In the genomic region with DNA sequence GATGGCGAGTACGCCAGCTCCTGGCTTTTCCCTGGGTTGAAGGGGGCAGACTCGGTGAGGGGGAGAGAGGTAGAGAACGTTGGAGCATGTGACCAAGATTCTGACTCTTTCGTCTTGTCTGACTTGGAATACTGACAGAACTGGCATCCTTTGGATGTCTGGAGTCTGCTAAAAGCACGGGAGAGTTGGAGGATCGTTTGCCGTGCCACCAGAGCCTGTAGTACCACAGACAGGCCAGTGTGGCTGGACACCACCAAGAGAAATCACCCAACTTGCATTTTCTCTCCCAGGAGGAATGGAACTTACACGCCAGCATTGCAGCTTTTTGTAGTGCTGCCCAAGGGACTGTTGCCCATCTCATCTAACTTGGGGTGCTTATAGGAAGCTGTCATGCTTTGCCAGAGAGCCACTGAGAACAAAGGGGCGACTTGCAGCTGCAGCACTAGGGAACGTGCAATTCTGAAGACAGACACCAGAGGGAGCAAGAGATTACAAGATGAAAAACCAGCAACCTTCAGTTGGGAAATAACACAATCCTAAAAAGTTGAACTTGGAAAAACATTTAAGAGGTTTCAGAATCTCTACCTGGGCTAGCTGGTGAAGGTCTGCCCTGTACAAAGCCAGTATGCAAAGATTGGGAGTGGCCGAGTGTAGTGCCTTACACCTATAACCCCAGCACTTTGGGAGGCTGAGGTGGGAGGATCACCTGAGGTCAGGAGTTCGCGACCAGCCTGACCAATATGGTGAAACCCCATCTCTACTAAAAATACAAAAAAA, we compare ENCODE assay signal across 8 cellular contexts. TPM values are rescaled to one million over a fixed set of nuclear protein-coding genes. Genes with fewer than 3 reads are reported as not detected.
DNase-seq lines count a peak whose midpoint lies in the region; ATAC-seq, FAIRE-seq and TF ChIP-seq lines count a peak whose summit lies in the region.

No MANE protein-coding gene starts in this region.

- H3K9me3 ChIP-seq in pancreas = no peaks in the 10 kb centered on the region

- FAIRE-seq in frontal cortex (lab: Jason Lieb, UNC) (no peak), pancreas (lab: Jason Lieb, UNC) (no peak)

- no peaks in the 10 kb centered on the region for H3K9me3 Mint-ChIP-seq in activated naive CD4-positive, alpha-beta T cell treated with anti-CD3 and anti-CD28 coated beads, Interleukin-2, amount 10 ng/mL, durations not matched to agents 7 days and 5 days

- no peak overlapping the region for H3K27ac Mint-ChIP-seq in activated naive CD4-positive, alpha-beta T cell treated with anti-CD3 and anti-CD28 coated beads, Interleukin-2, amount 10 ng/mL, durations not matched to agents 7 days and 5 days

- no peaks in the 10 kb centered on the region for H3K27me3 Mint-ChIP-seq in activated naive CD4-positive, alpha-beta T cell treated with anti-CD3 and anti-CD28 coated beads, Interleukin-2, amount 10 ng/mL, durations not matched to agents 7 days and 5 days

- H3K4me3 ChIP-seq in KMS-11 (IDR thresholded peaks at IDR 0.05; ENCODE audit: insufficient read depth, low read depth, low read length) (no peak overlapping the region), pancreas (no peak overlapping the region)

- H3K27me3 ChIP-seq in KMS-11 (ENCODE audit: insufficient read depth, low read depth) (no peaks in the 10 kb centered on the region), pancreas (no peaks in the 10 kb centered on the region)

- H3K27ac ChIP-seq in KMS-11 = no peak overlapping the region
- no peak overlapping the region for H3K27ac ChIP-seq in pancreas

- H3K36me3 Mint-ChIP-seq in activated naive CD4-positive, alpha-beta T cell treated with anti-CD3 and anti-CD28 coated beads, Interleukin-2, amount 10 ng/mL, durations not matched to agents 7 days and 5 days = peaks cover 29% of the 10 kb centered on the region

- H3K4me2 ChIP-seq in KMS-11 = no peak overlapping the region

- no peak overlapping the region for H2AFZ ChIP-seq in KMS-11 (ENCODE audit: low read depth)

- no peak overlapping the region for H3K4me3 Mint-ChIP-seq in activated naive CD4-positive, alpha-beta T cell treated with anti-CD3 and anti-CD28 coated beads, Interleukin-2, amount 10 ng/mL, durations not matched to agents 7 days and 5 days

- H3K4me1 ChIP-seq in KMS-11 (ENCODE audit: low read depth, poor library complexity, severe bottlenecking) (no peaks in the 10 kb centered on the region), pancreas (no peaks in the 10 kb centered on the region)

- 59 to 67% methylated on average over 14 of the region's 14 CpGs for WGBS in pancreas, 2 donors

- H3K9ac ChIP-seq in KMS-11 = no peak overlapping the region

- ATAC-seq in pancreas (peak; percentile 43 to 93 (median 87)), HG03571 (IDR thresholded peaks at IDR 0.05; ENCODE audit: unreplicated experiment) (no peak)

- CTCF ChIA-PET in activated naive CD4-positive, alpha-beta T cell treated with anti-CD3 and anti-CD28 coated beads, Interleukin-2, amount 10 ng/mL, durations not matched to agents 7 days and 5 days (lab: Charles Lee) = interaction anchor here (0.6 to 11.6 kb wide), 19 partner anchors 10 to 879 kb away, joined by 3 to 122 read pairs (median 5); partner anchors contain the start of gene SEH1L

- H3K36me3 ChIP-seq in KMS-11 (ENCODE audit: insufficient read depth) (no peaks in the 10 kb centered on the region), pancreas (peaks cover 0 to 29% (median 3%) of the 10 kb centered on the region in 3 donors)

- TF ChIP-seq CTCF in KMS-11 (conservative IDR thresholded peaks at IDR 0.05; ENCODE audit: low read depth, low read length) (peak; percentile 98), pancreas (IDR thresholded peaks at IDR 0.05) (peak; percentile 80 to 94 (median 90))

- DNase-seq in DMS53 treated with DMSO at 0.1 percent for 48 hours (lab: John Stamatoyannopoulos, UW; ENCODE audit: unreplicated experiment) (peak; percentile 76), RPMI8226 (peak; percentile 72), frontal cortex (ENCODE audit: low spot score in 2 of 2) (peak; percentile 59 to 69), pancreas (peak in 3 of 6 donors; percentile 27 to 58 (median 31)), NCI-H187 treated with DMSO at 0.1 percent for 48 hours (lab: John Stamatoyannopoulos, UW) (no peak)
- peak; percentile 68 for DNase-seq in activated naive CD4-positive, alpha-beta T cell treated with anti-CD3 and anti-CD28 coated beads, Interleukin-2, amount 10 ng/mL, durations not matched to agents 7 days and 5 days

- intact Hi-C loops in pancreas (cut with DNase I) = loop anchor here in 1 of 3 donors (5.0 kb wide), 1 partner anchor 210 kb away; no protein-coding TSS in a partner anchor

- H4K20me1 ChIP-seq in KMS-11 (ENCODE audit: insufficient read depth) = 0 out of 2 replicates have a peak, but pooled peaks cover 4% of the 10 kb centered on the region

- H3K4me1 Mint-ChIP-seq in activated naive CD4-positive, alpha-beta T cell treated with anti-CD3 and anti-CD28 coated beads, Interleukin-2, amount 10 ng/mL, durations not matched to agents 7 days and 5 days = peaks cover 2% of the 10 kb centered on the region

- H3K79me2 ChIP-seq in KMS-11 (ENCODE audit: insufficient read depth, low read depth) = no peaks in the 10 kb centered on the region

RNA-seq across cellular contexts. Expression of gene PSMG2, which starts 24.1 kb away (rescaled TPM):
- total RNA-seq in frontal cortex = 67.7 TPM
- 10 to 100 TPM; 27.0 to 42.0 (median 33.6) TPM for total RNA-seq in pancreas
- polyA plus RNA-seq in pancreas = 10 to 100 TPM; 47.1 to 50.0 TPM

RNA-seq across cellular contexts. Expression of gene CEP76, which starts 24.4 kb away (rescaled TPM):
- total RNA-seq in frontal cortex (24.5 TPM), pancreas (1 to 10 TPM; 1.8 to 3.6 (median 2.7) TPM)
- polyA plus RNA-seq in pancreas = 1 to 10 TPM; 1.6 to 2.4 TPM
